Comparison of ENCODE assay signal across 28 cellular contexts in the genomic region with DNA sequence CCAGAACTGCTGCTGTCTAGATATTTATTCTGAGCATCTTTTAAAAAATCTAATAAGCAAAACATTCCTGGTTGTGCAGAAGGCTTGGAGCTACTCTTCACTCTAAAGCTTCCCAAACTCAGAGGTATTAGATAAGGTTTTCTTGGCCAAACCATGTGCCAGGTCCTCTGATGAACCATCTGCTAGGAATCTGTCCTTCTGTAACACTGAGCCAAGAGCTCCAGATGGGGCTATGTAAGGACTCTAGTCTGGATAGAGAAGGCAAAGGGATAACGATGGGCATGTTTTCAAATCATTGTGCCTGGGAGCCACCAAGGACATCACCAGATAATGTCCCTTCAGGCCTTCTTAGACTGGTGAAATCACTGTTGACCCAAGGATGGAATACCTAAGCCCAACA.
"Had no signal": no experiment of that assay in that cellular context is flagged by ENCODE, and none has a peak within 500 bp of the region (broad histone marks: within the 10 kb centered on the region; RNA-seq: fewer than 3 reads in every experiment).

No MANE protein-coding gene starts in this region.

- H3K9me3 ChIP-seq: adrenal gland, ascending aorta, esophagus squamous epithelium, gastroesophageal sphincter, heart left ventricle, lower lobe of right lung, right lobe of liver, suprapubic skin, tibial nerve had no signal

- H3K4me3 ChIP-seq: adrenal gland, ascending aorta, esophagus squamous epithelium, gastroesophageal sphincter, heart left ventricle, lower lobe of right lung, right lobe of liver, skin epidermis, suprapubic skin, tibial nerve had no signal

- H3K79me2 ChIP-seq: parathyroid adenoma had no signal

- DNase-seq: activated B cell treated with CpG ODN at 0.5 μM for 24 hours; activated CD4-positive, alpha-beta T cell treated with anti-CD3 and anti-CD28 coated beads for 36 hours; activated CD4-positive, alpha-beta T cell treated with anti-CD3 and anti-CD28 coated beads, Interleukin-2, amount 50 U/mL, for 4 hours; activated CD8-positive, alpha-beta memory T cell treated with anti-CD3 and anti-CD28 coated beads, Interleukin-2, amount 50 U/mL, for 48 hours; activated naive CD4-positive, alpha-beta T cell; activated T-cell treated with anti-CD3 and anti-CD28 coated beads, Interleukin-2, amount 50 U/mL, for 4 hours; adrenal gland; central memory CD4-positive, alpha-beta T cell; cortex of kidney; endodermal cell; esophagus squamous epithelium; heart left ventricle; lower lobe of right lung; mesendoderm; naive B cell; nucleus accumbens; right lobe of liver; stimulated activated CD4-positive, alpha-beta T cell treated with anti-CD3 and anti-CD28 coated beads, Interleukin-2, amount 100 ng/mL, for 24 hours; stimulated activated naive CD8-positive, alpha-beta T cell treated with anti-CD3 and anti-CD28 coated beads, Interleukin-15, amount 100 ng/mL, for 72 hours; T1000 had no signal

- H3K27ac ChIP-seq: adrenal gland, ascending aorta, esophagus squamous epithelium, gastroesophageal sphincter, heart left ventricle, lower lobe of right lung, parathyroid adenoma, right lobe of liver, skin epidermis, suprapubic skin, tibial nerve had no signal

- H2AFZ ChIP-seq: parathyroid adenoma had no signal

- H3K27me3 ChIP-seq: adrenal gland, ascending aorta, esophagus squamous epithelium, gastroesophageal sphincter, heart left ventricle, right lobe of liver, suprapubic skin, tibial nerve had no signal

- H3K9ac ChIP-seq: parathyroid adenoma had no signal

- H3K36me3 ChIP-seq: adrenal gland, ascending aorta, esophagus squamous epithelium, gastroesophageal sphincter, heart left ventricle, lower lobe of right lung, right lobe of liver, suprapubic skin, tibial nerve had no signal

- H3K4me1 ChIP-seq: adrenal gland, ascending aorta, gastroesophageal sphincter, heart left ventricle, lower lobe of right lung, parathyroid adenoma, right lobe of liver, tibial nerve had no signal

- ATAC-seq: activated CD4-positive, alpha-beta T cell treated with anti-CD3 and anti-CD28 coated beads for 36 hours; activated T-cell treated with anti-CD3 and anti-CD28 coated beads, Interleukin-2, amount 50 U/mL, for 4 hours; gastroesophageal sphincter; heart left ventricle; left lobe of liver; lower lobe of right lung; right lobe of liver; stimulated activated effector memory CD8-positive, alpha-beta T cell treated with anti-CD3 and anti-CD28 coated beads, Interleukin-12 subunit alpha, Interleukin-12 subunit beta, amount 100 ng/mL, for 72 hours; stimulated activated naive CD8-positive, alpha-beta T cell treated with anti-CD3 and anti-CD28 coated beads, Interleukin-15, amount 100 ng/mL, for 72 hours had no signal
